ENCODE assay signal across 23 cellular contexts in genomic region chr13:52104624-52105023, GRCh38. TPM values are rescaled to one million over a fixed set of nuclear protein-coding genes. Genes with fewer than 3 reads are reported as not detected.
A peak's percentile ranks its signal among the peaks of the same experiment; 100 is the strongest.
DNase-seq lines count a peak whose midpoint lies in the region; ATAC-seq and TF ChIP-seq lines count a peak whose summit lies in the region.
"Had no signal": no experiment of that assay in that cellular context is flagged by ENCODE, and none has a peak within 500 bp of the region (broad histone marks: within the 10 kb centered on the region; RNA-seq: fewer than 3 reads in every experiment).

No MANE protein-coding gene starts in this region.

- H3K4me1 Mint-ChIP-seq in stimulated activated naive CD8-positive, alpha-beta T cell treated with anti-CD3 and anti-CD28 coated beads, Interleukin-15, amount 100 ng/mL, for 72 hours: no peaks in the 10 kb centered on the region
- H3K4me1 Mint-ChIP-seq in type B pancreatic cell (ENCODE audit: unreplicated experiment): no peaks in the 10 kb centered on the region
- no peaks in the 10 kb centered on the region for H3K4me1 Mint-ChIP-seq in activated CD4-positive, alpha-beta memory T cell treated with anti-CD3 and anti-CD28 coated beads for 36 hours (ENCODE audit: low read depth)
- H3K4me1 Mint-ChIP-seq: T-helper 17 cell had no signal

- POLR2A ChIA-PET in activated CD4-positive, alpha-beta memory T cell treated with anti-CD3 and anti-CD28 coated beads for 36 hours (lab: Charles Lee): no interaction called here

- no peaks in the 10 kb centered on the region for H3K27me3 Mint-ChIP-seq in stimulated activated naive CD8-positive, alpha-beta T cell treated with anti-CD3 and anti-CD28 coated beads, Interleukin-15, amount 100 ng/mL, for 72 hours
- H3K27me3 Mint-ChIP-seq in type B pancreatic cell: no peaks in the 10 kb centered on the region
- peaks cover 2% of the 10 kb centered on the region for H3K27me3 Mint-ChIP-seq in activated CD4-positive, alpha-beta memory T cell treated with anti-CD3 and anti-CD28 coated beads for 36 hours

- CTCF ChIA-PET in activated CD4-positive, alpha-beta memory T cell treated with anti-CD3 and anti-CD28 coated beads for 36 hours (lab: Charles Lee): no interaction called here

- peak; percentile 35 for ATAC-seq in stimulated activated naive CD8-positive, alpha-beta T cell treated with anti-CD3 and anti-CD28 coated beads, Interleukin-15, amount 100 ng/mL, for 72 hours
- ATAC-seq in stimulated activated naive CD8-positive, alpha-beta T cell treated with anti-CD3 and anti-CD28 coated beads, Interleukin-15, Interleukin-2, amounts not matched to agents 100 U/mL and 50 U/mL, for 24 hours: no peak
- ATAC-seq in HG03469 (IDR thresholded peaks at IDR 0.05; ENCODE audit: unreplicated experiment): no peak
- ATAC-seq: GM23338, right cardiac atrium, T-helper 17 cell had no signal

- no peak for DNase-seq in stimulated activated naive CD8-positive, alpha-beta T cell treated with anti-CD3 and anti-CD28 coated beads, Interleukin-15, amount 100 ng/mL, for 72 hours
- no peak for DNase-seq in stimulated activated naive CD8-positive, alpha-beta T cell treated with anti-CD3 and anti-CD28 coated beads, Interleukin-15, Interleukin-2, amounts not matched to agents 100 U/mL and 50 U/mL, for 24 hours
- DNase-seq in OCI-M1 (lab: John Stamatoyannopoulos, UW) (peak; percentile 85), fibroblast of peridontal ligament (ENCODE audit: extremely low read depth) (peak; percentile 3), type B pancreatic cell (ENCODE audit: extremely low spot score, unreplicated experiment) (no peak), GM19238 (ENCODE audit: insufficient read length, low spot score) (no peak)
- no peak for DNase-seq in activated CD4-positive, alpha-beta memory T cell treated with anti-CD3 and anti-CD28 coated beads for 36 hours
- DNase-seq: activated CD8-positive, alpha-beta memory T cell treated with anti-CD3 and anti-CD28 coated beads, Interleukin-2, amount 50 U/mL, for 4 hours; activated naive CD4-positive, alpha-beta T cell treated with Interleukin-2 at 50 U/mL for 16 hours; cortex of kidney; head of caudate nucleus; islet precursor cell; MG63; NCI-H2081 treated with DMSO at 0.1 percent for 48 hours; NCI-H69; right cardiac atrium; stimulated activated CD4-positive, alpha-beta T cell treated with anti-CD3 and anti-CD28 coated beads, Interleukin-1b, Interleukin-23, amount 100 ng/mL, for 48 hours; substantia nigra; T-helper 17 cell had no signal

- no peak overlapping the region for H3K4me3 Mint-ChIP-seq in stimulated activated naive CD8-positive, alpha-beta T cell treated with anti-CD3 and anti-CD28 coated beads, Interleukin-15, amount 100 ng/mL, for 72 hours
- no peak overlapping the region for H3K4me3 Mint-ChIP-seq in type B pancreatic cell
- H3K4me3 Mint-ChIP-seq in activated CD4-positive, alpha-beta memory T cell treated with anti-CD3 and anti-CD28 coated beads for 36 hours: no peak overlapping the region
- H3K4me3 Mint-ChIP-seq: GM23338, neural progenitor cell, T-helper 17 cell had no signal

- no peaks in the 10 kb centered on the region for H3K9me3 Mint-ChIP-seq in stimulated activated naive CD8-positive, alpha-beta T cell treated with anti-CD3 and anti-CD28 coated beads, Interleukin-15, amount 100 ng/mL, for 72 hours
- H3K9me3 Mint-ChIP-seq in type B pancreatic cell: no peaks in the 10 kb centered on the region
- H3K9me3 Mint-ChIP-seq in activated CD4-positive, alpha-beta memory T cell treated with anti-CD3 and anti-CD28 coated beads for 36 hours: no peaks in the 10 kb centered on the region

- TF ChIP-seq CTCF in type B pancreatic cell (conservative IDR thresholded peaks at IDR 0.05): no peak

- intact Hi-C loops in activated CD4-positive, alpha-beta memory T cell treated with anti-CD3 and anti-CD28 coated beads for 36 hours (cut with micrococcal nuclease): no loop called here

- peak overlapping the region in 1 of 2 donors; percentile 76 for H3K27ac Mint-ChIP-seq in stimulated activated naive CD8-positive, alpha-beta T cell treated with anti-CD3 and anti-CD28 coated beads, Interleukin-15, amount 100 ng/mL, for 72 hours
- peak overlapping the region; percentile 43 for H3K27ac Mint-ChIP-seq in type B pancreatic cell
- no peak overlapping the region for H3K27ac Mint-ChIP-seq in activated CD4-positive, alpha-beta memory T cell treated with anti-CD3 and anti-CD28 coated beads for 36 hours
- H3K27ac Mint-ChIP-seq: GM23338, neural progenitor cell, T-helper 17 cell had no signal

- no peaks in the 10 kb centered on the region for H3K36me3 Mint-ChIP-seq in type B pancreatic cell
- no peaks in the 10 kb centered on the region for H3K36me3 Mint-ChIP-seq in activated CD4-positive, alpha-beta memory T cell treated with anti-CD3 and anti-CD28 coated beads for 36 hours
- H3K36me3 Mint-ChIP-seq: neural progenitor cell had no signal

RNA-seq across cellular contexts. Expression of gene NEK5, which starts 24.2 kb away (rescaled TPM):
- total RNA-seq in type B pancreatic cell (ENCODE audit: low replicate concordance): 1.5 and 5.2 TPM in 2 replicates
- total RNA-seq in activated CD4-positive, alpha-beta memory T cell treated with anti-CD3 and anti-CD28 coated beads for 36 hours: under 1 TPM in 1 of 2 experiments, not detected in 1; 0.05 TPM
- total RNA-seq: mesenteric fat pad, T-helper 17 cell had no signal

RNA-seq across cellular contexts. Expression of gene NEK3, which starts 54.8 kb away (rescaled TPM):
- 14.7 and 28.3 TPM in 2 replicates for total RNA-seq in type B pancreatic cell (ENCODE audit: low replicate concordance)
- 10 to 100 TPM; 11.0 to 12.9 TPM for total RNA-seq in activated CD4-positive, alpha-beta memory T cell treated with anti-CD3 and anti-CD28 coated beads for 36 hours

Comparison
In these comparisons a context has a peak if more than half of its experiments do, and no peak if none do; other contexts are left out.
1. DNase-seq: peak in OCI-M1 (single experiment) and fibroblast of peridontal ligament (single experiment); none in stimulated activated naive CD8-positive, alpha-beta T cell treated with anti-CD3 and anti-CD28 coated beads, Interleukin-15, amount 100 ng/mL, for 72 hours (0 of 2), stimulated activated naive CD8-positive, alpha-beta T cell treated with anti-CD3 and anti-CD28 coated beads, Interleukin-15, Interleukin-2, amounts not matched to agents 100 U/mL and 50 U/mL, for 24 hours (single experiment), type B pancreatic cell (single experiment), activated CD4-positive, alpha-beta memory T cell treated with anti-CD3 and anti-CD28 coated beads for 36 hours (single experiment) and GM19238 (single experiment).